ENCODE assay signal across 9 cellular contexts in the genomic region with DNA sequence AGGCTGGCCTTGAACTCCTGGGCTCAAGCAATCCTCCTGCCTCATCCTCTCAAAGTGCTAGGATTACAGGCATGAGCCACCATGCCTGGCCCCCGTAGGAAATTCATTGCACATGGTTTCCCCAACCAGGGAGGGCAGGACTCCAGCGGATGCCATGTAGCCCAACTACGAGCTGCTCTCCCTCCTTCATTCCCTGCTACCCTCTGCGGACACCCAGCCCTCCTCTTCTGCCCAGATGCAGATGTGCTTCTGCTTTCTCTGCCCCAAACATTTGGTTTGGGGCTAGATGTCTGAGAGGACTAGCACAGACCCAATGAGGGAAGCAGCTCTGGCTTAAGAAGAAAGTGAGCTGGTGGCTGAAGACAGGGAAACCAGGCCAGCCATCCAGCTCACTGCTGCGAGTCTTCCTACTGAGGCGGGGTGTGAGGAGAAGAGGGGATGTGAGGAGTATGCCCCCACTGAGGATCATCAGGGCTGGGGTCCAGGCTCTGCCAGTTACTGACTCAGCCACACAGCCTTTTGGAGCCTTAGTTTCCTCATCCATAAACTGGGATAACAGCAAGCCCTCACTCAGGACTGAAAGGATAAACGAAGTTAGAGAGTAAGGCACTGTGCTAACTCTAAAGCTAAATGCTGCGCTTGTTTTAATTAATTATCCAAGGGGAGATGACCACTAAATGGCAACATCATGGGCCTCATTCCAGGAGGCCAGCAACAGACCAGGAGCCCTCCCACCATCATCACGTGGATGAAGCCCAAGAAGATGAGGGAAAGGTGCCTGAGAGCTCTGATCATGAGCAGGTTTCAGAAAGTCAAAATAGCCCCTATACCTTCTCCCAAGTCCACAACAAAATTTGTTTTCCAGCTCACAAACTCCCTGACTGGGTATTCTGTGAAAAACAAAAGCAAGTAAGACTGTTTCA. TPM values are rescaled to one million over a fixed set of nuclear protein-coding genes. Genes with fewer than 3 reads are reported as not detected.
DNase-seq lines count a peak whose midpoint lies in the region; ATAC-seq and TF ChIP-seq lines count a peak whose summit lies in the region.
"Had no signal": no experiment of that assay in that cellular context is flagged by ENCODE, and none has a peak within 500 bp of the region (broad histone marks: within the 10 kb centered on the region; RNA-seq: fewer than 3 reads in every experiment).

No MANE protein-coding gene starts in this region.

- POLR2A ChIA-PET in AG04450 (lab: Yijun Ruan, JAX) (interaction anchor here (0.7 to 4.3 kb wide), 5 partner anchors 11 to 61 kb away, joined by 3 to 32 read pairs (median 8); a partner anchor contains a TSS), IMR-90 (lab: Charles Lee; ENCODE audit: unreplicated experiment) (no interaction called here), Caco-2 (lab: Charles Lee) (interaction anchor here (0.6 to 1.2 kb wide), 2 partner anchors 9 to 24 kb away, joined by 3 read pairs; no protein-coding TSS in a partner anchor)

- TF ChIP-seq RAD21 in IMR-90 (IDR thresholded peaks at IDR 0.05; ENCODE audit: low read length), result no peak

- H3K9me1 ChIP-seq in IMR-90 (ENCODE audit: insufficient read depth, low read length), result peaks cover 64% of the 10 kb centered on the region

- H3K27ac ChIP-seq in AG04450 (ENCODE audit: low read depth, low read length) (peak overlapping the region; percentile 47), IMR-90 (ENCODE audit: insufficient read depth, low read length) (peak overlapping the region; percentile 77), body of pancreas (peak overlapping the region in 3 of 4 donors; percentile 17 to 100 (median 55)), muscle layer of duodenum (ENCODE audit: low read length) (peak overlapping the region; percentile 78)

- H2BK120ac ChIP-seq in IMR-90 (ENCODE audit: low read depth, low read length), result no peak overlapping the region; the same call in 1 of the 2 replicates

- H2AFZ ChIP-seq in IMR-90 (replicated peaks; ENCODE audit: low read length, poor library complexity), result no peak overlapping the region

- H3K9me3 ChIP-seq in AG04450 (ENCODE audit: control insufficient read depth, insufficient read depth, low read length) (no peaks in the 10 kb centered on the region), IMR-90 (ENCODE audit: control insufficient read depth, insufficient read depth, low read length) (no peaks in the 10 kb centered on the region), body of pancreas (no peaks in the 10 kb centered on the region), muscle layer of duodenum (ENCODE audit: control insufficient read depth in 1 of 2, low read length in 2 of 2) (no peaks in the 10 kb centered on the region), Caco-2 (no peaks in the 10 kb centered on the region)
- H3K9me3 ChIP-seq: mucosa of descending colon had no signal

- TF ChIP-seq CTCF in AG04450 (IDR thresholded peaks at IDR 0.05; ENCODE audit: low read depth, low read length) (no peak), IMR-90 (conservative IDR thresholded peaks at IDR 0.05; ENCODE audit: low read depth, low read length) (no peak), body of pancreas (IDR thresholded peaks at IDR 0.05) (no peak), Caco-2 (IDR thresholded peaks at IDR 0.05; ENCODE audit: insufficient read depth in 1 of 2, low read depth in 1 of 2, low read length in 1 of 2, severe bottlenecking in 1 of 2, unreplicated experiment in 1 of 2) (no peak)

- dilution Hi-C loops in IMR-90 (cut with HindIII; ENCODE audit: low sequenced_read_pairs, unreplicated experiment), result no loop called here

- BruUV-seq in IMR-90 (replicated peaks; lab: Mats Ljungman, UMichigan) (no TSS peak), Caco-2 (replicated peaks; lab: Mats Ljungman, UMichigan) (no TSS peak)

- H3K9me3 Mint-ChIP-seq in Caco-2 (ENCODE audit: unreplicated experiment), result no peaks in the 10 kb centered on the region

- H4K5ac ChIP-seq in IMR-90 (ENCODE audit: low read depth, low read length), result no peak overlapping the region

- H3K4ac ChIP-seq in IMR-90 (ENCODE audit: low read depth, low read length), result peak overlapping the region; percentile 81; the same call in 1 of the 2 replicates

- ATAC-seq in IMR-90 (ENCODE audit: low read depth) (no peak), body of pancreas (no peak), GM18907 (IDR thresholded peaks at IDR 0.05; ENCODE audit: unreplicated experiment) (no peak), GM19452 (IDR thresholded peaks at IDR 0.05; ENCODE audit: unreplicated experiment) (no peak)

- H3K4me2 ChIP-seq in IMR-90 (ENCODE audit: low read depth, low read length), result peak overlapping the region; percentile 94

- H2BK5ac ChIP-seq in IMR-90 (ENCODE audit: low read depth, low read length, poor library complexity, severe bottlenecking), result peak overlapping the region; percentile 95

- peaks cover 11% of the 10 kb centered on the region; the same call in 1 of the 2 replicates for H3K36me3 ChIP-seq in IMR-90 (ENCODE audit: control insufficient read depth, insufficient read depth, low read length)
- H3K36me3 ChIP-seq in body of pancreas (replicated peaks in 1 of 2; ENCODE audit: insufficient read depth in 1 of 2, low read depth in 2 of 2), result no peaks in the 10 kb centered on the region
- H3K36me3 ChIP-seq in muscle layer of duodenum (ENCODE audit: control insufficient read depth in 1 of 2, insufficient read depth in 2 of 2, low read length in 2 of 2), result no peaks in the 10 kb centered on the region
- no peaks in the 10 kb centered on the region; the same call in none of the 2 replicates for H3K36me3 ChIP-seq in Caco-2 (ENCODE audit: control insufficient read depth, insufficient read depth, low read length)

- DNase-seq in AG04450 (ENCODE audit: low read depth, low spot score) (no peak), IMR-90 (no peak), body of pancreas (no peak), amniotic stem cell (lab: John Stamatoyannopoulos, UW) (no peak), Caco-2 (no peak)
- DNase-seq: mucosa of descending colon had no signal

- H3K27me3 Mint-ChIP-seq in Caco-2 (ENCODE audit: insufficient read depth, unreplicated experiment), result no peaks in the 10 kb centered on the region

- peak overlapping the region in 1 of 2 experiments; percentile 47; a peak in 2 of 4 replicates for H4K8ac ChIP-seq in IMR-90 (ENCODE audit: low read depth in 2 of 2, low read length in 2 of 2)

- H3K4me1 ChIP-seq in IMR-90 (ENCODE audit: control insufficient read depth, insufficient read depth, low read length) (peaks cover 63% of the 10 kb centered on the region), body of pancreas (peaks cover 97% of the 10 kb centered on the region), muscle layer of duodenum (ENCODE audit: control insufficient read depth in 1 of 2, insufficient read depth in 2 of 2, low read length in 2 of 2) (peaks cover 77 to 99% of the 10 kb centered on the region in 2 donors), Caco-2 (peaks cover 14% of the 10 kb centered on the region; the same call in 1 of the 2 replicates)

- H2AK5ac ChIP-seq in IMR-90 (ENCODE audit: low read depth, low read length), result peak overlapping the region; percentile 59

- 0 out of 2 replicates have a peak overlapping the region, but pooled peaks have one; percentile 8 for H4K91ac ChIP-seq in IMR-90 (ENCODE audit: insufficient read depth, low read depth, low read length)

- no CpG with 5 or more reads among the region's 9 CpGs for WGBS in IMR-90 (ENCODE audit: extremely low coverage in 2 of 2, insufficient read length in 1 of 2), 2 experiments
- WGBS in body of pancreas, 2 donors, result 52 to 62% methylated on average over 8 to 9 of the region's 9 CpGs

- intact Hi-C loops in IMR-90 (cut with micrococcal nuclease), result no loop called here
- intact Hi-C loops in body of pancreas (cut with DNase I), result no loop called here
- intact Hi-C loops in Caco-2 (cut with micrococcal nuclease; ENCODE audit: unreplicated experiment), result no loop called here

- H2BK20ac ChIP-seq in IMR-90 (ENCODE audit: low read depth, low read length), result no peak overlapping the region

- H3K27me3 ChIP-seq in AG04450 (ENCODE audit: control insufficient read depth, insufficient read depth, low read length), result no peaks in the 10 kb centered on the region
- H3K27me3 ChIP-seq in IMR-90 (ENCODE audit: control insufficient read depth, insufficient read depth, low read length), result no peaks in the 10 kb centered on the region
- no peaks in the 10 kb centered on the region for H3K27me3 ChIP-seq in body of pancreas
- no peaks in the 10 kb centered on the region for H3K27me3 ChIP-seq in muscle layer of duodenum (ENCODE audit: low read depth, low read length)
- no peaks in the 10 kb centered on the region for H3K27me3 ChIP-seq in Caco-2 (replicated peaks; ENCODE audit: control insufficient read depth, insufficient read depth, low read length)

- no peak overlapping the region for H3K18ac ChIP-seq in IMR-90 (ENCODE audit: low read depth, low read length)

- H4K20me1 ChIP-seq in IMR-90 (ENCODE audit: insufficient read depth, low read length), result peaks cover 98% of the 10 kb centered on the region

- H3K9ac ChIP-seq in IMR-90 (ENCODE audit: low read depth, low read length), result no peak overlapping the region

- peaks cover 18% of the 10 kb centered on the region for H3K4me1 Mint-ChIP-seq in Caco-2 (ENCODE audit: low read depth, unreplicated experiment)

- H3K79me1 ChIP-seq in IMR-90 (ENCODE audit: low read depth in 1 of 2, low read length in 2 of 2), result peaks cover 0 to 82% of the 10 kb centered on the region in 2 experiments; a peak in 2 of 4 replicates

- H3K14ac ChIP-seq in IMR-90 (replicated peaks; ENCODE audit: low read depth, low read length), result peak overlapping the region; percentile 84

- in situ Hi-C loops in IMR-90 (cut with MboI; ENCODE audit: low sequenced_read_pairs), result no loop called here

- no peak overlapping the region for H3K27ac Mint-ChIP-seq in Caco-2 (ENCODE audit: unreplicated experiment)

- H3K4me3 ChIP-seq in AG04450 (ENCODE audit: low read depth, low read length), result peak overlapping the region; percentile 41
- H3K4me3 ChIP-seq in IMR-90 (ENCODE audit: insufficient read depth, low read depth, low read length), result no peak overlapping the region
- no peak overlapping the region for H3K4me3 ChIP-seq in body of pancreas
- H3K4me3 ChIP-seq in muscle layer of duodenum (ENCODE audit: low read depth in 1 of 2, low read length in 2 of 2), result peak overlapping the region; percentile 34 to 38
- no peak overlapping the region for H3K4me3 ChIP-seq in Caco-2 (ENCODE audit: low read depth, low read length)
- H3K4me3 ChIP-seq: mucosa of descending colon had no signal

- H3K23ac ChIP-seq in IMR-90 (ENCODE audit: low read depth, low read length), result peak overlapping the region; percentile 3; the same call in 1 of the 2 replicates

- CTCF ChIA-PET in AG04450 (lab: Charles Lee), result interaction anchor here (0.9 to 4.0 kb wide), 6 partner anchors 9 to 70 kb away, joined by 3 to 22 read pairs (median 4); no protein-coding TSS in a partner anchor
- CTCF ChIA-PET in IMR-90 (lab: Yijun Ruan, JAX), result interaction anchor here (1.2 to 2.0 kb wide), 2 partner anchors 66 to 69 kb away, joined by 3 to 9 read pairs; no protein-coding TSS in a partner anchor
- CTCF ChIA-PET in Caco-2 (lab: Charles Lee), result no interaction called here

- no peak overlapping the region for H3K4me3 Mint-ChIP-seq in Caco-2 (ENCODE audit: unreplicated experiment)

- H3K36me3 Mint-ChIP-seq in Caco-2 (ENCODE audit: insufficient read depth, unreplicated experiment), result peaks cover 16% of the 10 kb centered on the region

- no peak overlapping the region for H2BK15ac ChIP-seq in IMR-90 (ENCODE audit: low read depth, low read length)

- no peak overlapping the region for H3K56ac ChIP-seq in IMR-90 (ENCODE audit: extremely low read depth, insufficient read depth, low read length)

- H2AK9ac ChIP-seq in IMR-90 (replicated peaks; ENCODE audit: low read depth, low read length, poor library complexity), result peak overlapping the region; percentile 58

- TF ChIP-seq POLR2A in IMR-90 (IDR thresholded peaks at IDR 0.05; ENCODE audit: low read depth, low read length), result no peak
- no peak for TF ChIP-seq POLR2A in body of pancreas (IDR thresholded peaks at IDR 0.05)

RNA-seq across cellular contexts. Expression of a gene that starts 10.9 kb away (rescaled TPM):
- polyA plus RNA-seq in AG04450 (2011; rRNA removed) (292 and 305 TPM in 2 replicates), IMR-90 (2012; rRNA removed) (150 and 156 TPM in 2 replicates)
- 367 and 414 TPM in 2 replicates for polyA minus RNA-seq in AG04450 (2011; rRNA and poly(A)+ RNA removed)
- total RNA-seq in IMR-90 (2012; rRNA removed) (79.4 and 114 TPM in 2 replicates), body of pancreas (100 to 1,000 TPM in 1 of 2 donors, 10 to 100 TPM in 1; 82.1 to 125 TPM), Caco-2 (2022) (103 and 117 TPM in 2 replicates)
- 134 and 187 TPM in 2 replicates for polyA plus RNA-seq in IMR-90 (2012; cell fraction: cytosol; rRNA removed)
- 152 and 213 TPM in 2 replicates for polyA plus RNA-seq in IMR-90 (2012; cell fraction: nucleus; rRNA removed; ENCODE audit: low replicate concordance)

RNA-seq across cellular contexts. Expression of a gene that starts 17.1 kb away (rescaled TPM):
- polyA plus RNA-seq in AG04450 (2011; rRNA removed) (3.5 and 4.7 TPM in 2 replicates), IMR-90 (2012; rRNA removed) (2.1 and 2.5 TPM in 2 replicates)
- polyA minus RNA-seq in AG04450 (2011; rRNA and poly(A)+ RNA removed), result 2.7 and 4.4 TPM in 2 replicates
- total RNA-seq in IMR-90 (2012; rRNA removed) (1.1 and 1.3 TPM in 2 replicates), body of pancreas (10 to 100 TPM in 1 of 2 donors, 1 to 10 TPM in 1; 2.0 to 14.8 TPM), Caco-2 (2022) (0.84 and 2.3 TPM in 2 replicates)
- 0.37 and 0.42 TPM in 2 replicates for polyA plus RNA-seq in IMR-90 (2012; cell fraction: cytosol; rRNA removed)
- 8.3 and 25.0 TPM in 2 replicates for polyA plus RNA-seq in IMR-90 (2012; cell fraction: nucleus; rRNA removed; ENCODE audit: low replicate concordance)

RNA-seq across cellular contexts. Expression of a gene that starts 53.0 kb away (rescaled TPM):
- polyA plus RNA-seq in AG04450 (2011; rRNA removed), result 22.3 and 22.8 TPM in 2 replicates
- polyA minus RNA-seq in AG04450 (2011; rRNA and poly(A)+ RNA removed), result 6.1 and 7.0 TPM in 2 replicates
- total RNA-seq in IMR-90 (2012; rRNA removed), result 10.8 and 11.5 TPM in 2 replicates
- polyA plus RNA-seq in IMR-90 (2012; rRNA removed), result 14.0 and 16.3 TPM in 2 replicates
- 14.2 and 27.2 TPM in 2 replicates for polyA plus RNA-seq in IMR-90 (2012; cell fraction: cytosol; rRNA removed)
- 9.2 and 13.7 TPM in 2 replicates for polyA plus RNA-seq in IMR-90 (2012; cell fraction: nucleus; rRNA removed; ENCODE audit: low replicate concordance)
- 10 to 100 TPM in 1 of 2 donors, 1 to 10 TPM in 1; 9.2 to 18.4 TPM for total RNA-seq in body of pancreas
- 48.0 and 57.5 TPM in 2 replicates for total RNA-seq in Caco-2 (2022)

Comparison
In these comparisons a context has a peak if more than half of its experiments do, and no peak if none do; other contexts are left out.
1. H3K4me3 ChIP-seq: peak in AG04450 (single experiment) and muscle layer of duodenum (2 of 2); none in IMR-90 (single experiment), body of pancreas (0 of 2) and Caco-2 (single experiment).
2. Peak in every context shown above with its lines, with median percentiles within 50 percentile points of each other: H3K27ac ChIP-seq.